Comparison of ENCODE assay signal across 16 cellular contexts in genomic region chr15:65344214-65344908, GRCh38. TPM values are rescaled to one million over a fixed set of nuclear protein-coding genes. Genes with fewer than 3 reads are reported as not detected.
DNase-seq lines count a peak whose midpoint lies in the region; ATAC-seq and TF ChIP-seq lines count a peak whose summit lies in the region.
"Had no signal": no experiment of that assay in that cellular context is flagged by ENCODE, and none has a peak within 500 bp of the region (broad histone marks: within the 10 kb centered on the region; RNA-seq: fewer than 3 reads in every experiment).

No MANE protein-coding gene starts in this region.

- POLR2A ChIA-PET in SK-N-SH (lab: Yijun Ruan, JAX) = no interaction called here

- H3K36me3 ChIP-seq in SK-N-SH (replicated peaks in 1 of 2; ENCODE audit: control insufficient read depth in 1 of 2, insufficient read depth in 2 of 2, low read length in 1 of 2) (no peaks in the 10 kb centered on the region), neural progenitor cell (no peaks in the 10 kb centered on the region), HAP-1 (replicated peaks) (no peaks in the 10 kb centered on the region)
- H3K36me3 ChIP-seq: BLaER1 had no signal

- H2AFZ ChIP-seq in SK-N-SH (ENCODE audit: low read depth) (no peak overlapping the region), neural progenitor cell (replicated peaks) (no peak overlapping the region)

- H3K4me3 ChIP-seq in SK-N-SH (ENCODE audit: low read depth in 2 of 2, low read length in 1 of 2) = no peak overlapping the region
- no peak overlapping the region for H3K4me3 ChIP-seq in neural progenitor cell
- no peak overlapping the region for H3K4me3 ChIP-seq in HAP-1
- H3K4me3 ChIP-seq: BLaER1 had no signal

- peak; percentile 23 for DNase-seq in SK-N-SH
- peak; percentile 29 for DNase-seq in iPS-NIHi11 (ENCODE audit: low spot score)
- no peak for DNase-seq in neural progenitor cell (ENCODE audit: low spot score)
- no peak for DNase-seq in HAP-1 (ENCODE audit: low spot score in 2 of 2)
- DNase-seq in mucosa of gallbladder (ENCODE audit: low spot score) = no peak
- no peak for DNase-seq in stimulated activated CD4-positive, alpha-beta T cell treated with anti-CD3 and anti-CD28 coated beads, Interleukin-12 subunit alpha, Interleukin-12 subunit beta, amount 100 ng/mL, for 4 hours
- no peak for DNase-seq in kidney glomerular epithelial cell (lab: John Stamatoyannopoulos, UW)
- DNase-seq: DMS 273 treated with DMSO at 0.1 percent for 48 hours, NCI-H1417, NCI-H2029, NCI-H510A had no signal

- TF ChIP-seq CTCF in SK-N-SH (IDR thresholded peaks at IDR 0.05) (no peak), neural progenitor cell (IDR thresholded peaks at IDR 0.05) (no peak)

- no peak overlapping the region for H3K4me3 Mint-ChIP-seq in neural progenitor cell

- peaks cover 59% of the 10 kb centered on the region for H3K4me1 Mint-ChIP-seq in neural progenitor cell

- WGBS in SK-N-SH (ENCODE audit: low lambda C conversion rate) = 73% methylated on average over 7 of the region's 8 CpGs

- H3K27me3 Mint-ChIP-seq in neural progenitor cell (ENCODE audit: insufficient read depth, low read depth) = peaks cover 7% of the 10 kb centered on the region

- H3K27ac Mint-ChIP-seq in neural progenitor cell = peak overlapping the region; percentile 47

- TF ChIP-seq RAD21 in SK-N-SH (IDR thresholded peaks at IDR 0.05; ENCODE audit: low read length) = no peak

- in situ Hi-C loops in HAP-1 (cut with MboI; ENCODE audit: low sequenced_read_pairs) = no loop called here

- H3K9me3 Mint-ChIP-seq in neural progenitor cell = no peaks in the 10 kb centered on the region

- TF ChIP-seq EP300 in SK-N-SH (IDR thresholded peaks at IDR 0.05; ENCODE audit: borderline replicate concordance in 1 of 2, low read depth in 1 of 2, low read length in 1 of 2) = no peak

- H3K9me3 ChIP-seq in SK-N-SH = no peaks in the 10 kb centered on the region
- H3K9me3 ChIP-seq in neural progenitor cell (ENCODE audit: low read depth) = no peaks in the 10 kb centered on the region
- no peaks in the 10 kb centered on the region for H3K9me3 ChIP-seq in HAP-1
- H3K9me3 ChIP-seq: BLaER1 had no signal

- no peaks in the 10 kb centered on the region for H3K79me2 ChIP-seq in SK-N-SH (ENCODE audit: insufficient read depth)
- no peaks in the 10 kb centered on the region for H3K79me2 ChIP-seq in neural progenitor cell (ENCODE audit: low read depth)

- H3K27ac ChIP-seq in SK-N-SH (ENCODE audit: low read depth in 2 of 2, low read length in 1 of 2) (no peak overlapping the region), neural progenitor cell (no peak overlapping the region)
- H3K27ac ChIP-seq: 22Rv1, BLaER1 had no signal

- H3K36me3 Mint-ChIP-seq in neural progenitor cell = peaks cover 25% of the 10 kb centered on the region

- H3K4me1 ChIP-seq in SK-N-SH (ENCODE audit: control insufficient read depth in 1 of 2, insufficient read depth in 2 of 2, low read depth in 1 of 2, low read length in 1 of 2) = peaks cover 0 to 19% of the 10 kb centered on the region in 2 experiments; a peak in 1 of 4 replicates
- peaks cover 16% of the 10 kb centered on the region for H3K4me1 ChIP-seq in neural progenitor cell
- H3K4me1 ChIP-seq in HAP-1 = peaks cover 15% of the 10 kb centered on the region

- H3K9ac ChIP-seq in SK-N-SH = no peak overlapping the region
- H3K9ac ChIP-seq in neural progenitor cell = no peak overlapping the region
- H3K9ac ChIP-seq: BLaER1 had no signal

- H4K20me1 ChIP-seq in SK-N-SH (ENCODE audit: insufficient read depth) (no peaks in the 10 kb centered on the region), neural progenitor cell (ENCODE audit: low read depth) (peaks cover 3% of the 10 kb centered on the region)
- H4K20me1 ChIP-seq: BLaER1 had no signal

- no peak for ATAC-seq in SK-N-SH treated with all-trans-retinoic acid at 6 μM for 48 hours

- H3K4me2 ChIP-seq in SK-N-SH = no peak overlapping the region
- H3K4me2 ChIP-seq in neural progenitor cell = no peak overlapping the region
- H3K4me2 ChIP-seq: BLaER1 had no signal

- no peaks in the 10 kb centered on the region for H3K27me3 ChIP-seq in SK-N-SH (ENCODE audit: insufficient read depth)
- H3K27me3 ChIP-seq in neural progenitor cell = no peaks in the 10 kb centered on the region
- H3K27me3 ChIP-seq in HAP-1 (ENCODE audit: low read depth) = no peaks in the 10 kb centered on the region
- H3K27me3 ChIP-seq: BLaER1 had no signal

- H3F3A ChIP-seq in SK-N-SH (replicated peaks; ENCODE audit: insufficient read depth) = no peaks in the 10 kb centered on the region
- peaks cover 2% of the 10 kb centered on the region for H3F3A ChIP-seq in neural progenitor cell (ENCODE audit: low read depth)

- no peaks in the 10 kb centered on the region for H3K9me2 ChIP-seq in SK-N-SH

- CTCF ChIA-PET in SK-N-SH (lab: Yijun Ruan, JAX) = interaction anchor here (1.0 to 1.3 kb wide), 3 partner anchors 11 to 34 kb away, joined by 3 to 4 read pairs (median 3); no protein-coding TSS in a partner anchor

TF ChIP-seq in SK-N-SH, 30 proteins besides CTCF, POLR2A, EP300 and RAD21 (continues in another document):
- no peak for TF ChIP-seq SIN3A (IDR thresholded peaks at IDR 0.05; ENCODE audit: borderline replicate concordance, low read depth, low read length)
- TF ChIP-seq USF2 (IDR thresholded peaks at IDR 0.05; ENCODE audit: borderline replicate concordance, low read depth, low read length) = no peak
- no peak for TF ChIP-seq YY1 (IDR thresholded peaks at IDR 0.05; ENCODE audit: low read depth)
- TF ChIP-seq GATA2 (CRISPR knock-in tag; IDR thresholded peaks at IDR 0.05) = no peak
- TF ChIP-seq ELF1 (IDR thresholded peaks at IDR 0.05) = no peak
- no peak for TF ChIP-seq TAF1 (IDR thresholded peaks at IDR 0.05; ENCODE audit: borderline replicate concordance, low read depth, low read length)
- TF ChIP-seq, protein P1, sequence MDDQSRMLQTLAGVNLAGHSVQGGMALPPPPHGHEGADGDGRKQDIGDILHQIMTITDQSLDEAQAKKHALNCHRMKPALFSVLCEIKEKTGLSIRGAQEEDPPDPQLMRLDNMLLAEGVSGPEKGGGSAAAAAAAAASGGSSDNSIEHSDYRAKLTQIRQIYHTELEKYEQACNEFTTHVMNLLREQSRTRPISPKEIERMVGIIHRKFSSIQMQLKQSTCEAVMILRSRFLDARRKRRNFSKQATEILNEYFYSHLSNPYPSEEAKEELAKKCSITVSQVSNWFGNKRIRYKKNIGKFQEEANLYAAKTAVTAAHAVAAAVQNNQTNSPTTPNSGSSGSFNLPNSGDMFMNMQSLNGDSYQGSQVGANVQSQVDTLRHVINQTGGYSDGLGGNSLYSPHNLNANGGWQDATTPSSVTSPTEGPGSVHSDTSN (IDR thresholded peaks at IDR 0.05) = no peak

TF ChIP-seq in SK-N-SH treated with all-trans-retinoic acid at 6 μM for 48 hours, 23 proteins besides CTCF, POLR2A, EP300 and RAD21 (continues in another document):
- TF ChIP-seq, protein P2, sequence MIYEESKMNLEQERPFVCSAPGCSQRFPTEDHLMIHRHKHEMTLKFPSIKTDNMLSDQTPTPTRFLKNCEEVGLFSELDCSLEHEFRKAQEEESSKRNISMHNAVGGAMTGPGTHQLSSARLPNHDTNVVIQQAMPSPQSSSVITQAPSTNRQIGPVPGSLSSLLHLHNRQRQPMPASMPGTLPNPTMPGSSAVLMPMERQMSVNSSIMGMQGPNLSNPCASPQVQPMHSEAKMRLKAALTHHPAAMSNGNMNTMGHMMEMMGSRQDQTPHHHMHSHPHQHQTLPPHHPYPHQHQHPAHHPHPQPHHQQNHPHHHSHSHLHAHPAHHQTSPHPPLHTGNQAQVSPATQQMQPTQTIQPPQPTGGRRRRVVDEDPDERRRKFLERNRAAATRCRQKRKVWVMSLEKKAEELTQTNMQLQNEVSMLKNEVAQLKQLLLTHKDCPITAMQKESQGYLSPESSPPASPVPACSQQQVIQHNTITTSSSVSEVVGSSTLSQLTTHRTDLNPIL (CRISPR knock-in tag; IDR thresholded peaks at IDR 0.05; ENCODE audit: low read depth) = no peak
- TF ChIP-seq GLIS3 (CRISPR knock-in tag; IDR thresholded peaks at IDR 0.05) (no peak), ESRRG (CRISPR knock-in tag; IDR thresholded peaks at IDR 0.05) (no peak), RARB (CRISPR knock-in tag; IDR thresholded peaks at IDR 0.05) (no peak), PPARA (CRISPR knock-in tag; IDR thresholded peaks at IDR 0.05; ENCODE audit: borderline replicate concordance) (no peak), BACH2 (CRISPR knock-in tag; IDR thresholded peaks at IDR 0.05; ENCODE audit: borderline replicate concordance) (no peak)
- TF ChIP-seq, protein P3, sequence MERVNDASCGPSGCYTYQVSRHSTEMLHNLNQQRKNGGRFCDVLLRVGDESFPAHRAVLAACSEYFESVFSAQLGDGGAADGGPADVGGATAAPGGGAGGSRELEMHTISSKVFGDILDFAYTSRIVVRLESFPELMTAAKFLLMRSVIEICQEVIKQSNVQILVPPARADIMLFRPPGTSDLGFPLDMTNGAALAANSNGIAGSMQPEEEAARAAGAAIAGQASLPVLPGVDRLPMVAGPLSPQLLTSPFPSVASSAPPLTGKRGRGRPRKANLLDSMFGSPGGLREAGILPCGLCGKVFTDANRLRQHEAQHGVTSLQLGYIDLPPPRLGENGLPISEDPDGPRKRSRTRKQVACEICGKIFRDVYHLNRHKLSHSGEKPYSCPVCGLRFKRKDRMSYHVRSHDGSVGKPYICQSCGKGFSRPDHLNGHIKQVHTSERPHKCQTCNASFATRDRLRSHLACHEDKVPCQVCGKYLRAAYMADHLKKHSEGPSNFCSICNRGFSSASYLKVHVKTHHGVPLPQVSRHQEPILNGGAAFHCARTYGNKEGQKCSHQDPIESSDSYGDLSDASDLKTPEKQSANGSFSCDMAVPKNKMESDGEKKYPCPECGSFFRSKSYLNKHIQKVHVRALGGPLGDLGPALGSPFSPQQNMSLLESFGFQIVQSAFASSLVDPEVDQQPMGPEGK (CRISPR knock-in tag; IDR thresholded peaks at IDR 0.05; ENCODE audit: borderline replicate concordance) = no peak

RNA-seq across cellular contexts. Expression of gene IGDCC3, which starts 33.4 kb away (rescaled TPM):
- 0.37 and 0.43 TPM in 2 replicates for polyA plus RNA-seq in SK-N-SH (2012; rRNA removed)
- 0.22 and 0.23 TPM in 2 replicates for polyA plus RNA-seq in SK-N-SH (2012; cell fraction: cytosol; rRNA removed)
- 1.2 TPM in 2 replicates for polyA plus RNA-seq in SK-N-SH (2012; cell fraction: nucleus; rRNA removed)
- total RNA-seq in neural progenitor cell (ENCODE audit: low replicate concordance) (15.8 and 29.4 TPM in 2 replicates), mucosa of gallbladder (0.69 TPM)
- total RNA-seq: Daoy, LHCN-M2 had no signal

RNA-seq across cellular contexts. Expression of gene RNU5B-1, which starts 39.9 kb away (rescaled TPM):
- polyA plus RNA-seq in SK-N-SH (2012; rRNA removed) = not detected in 2 replicates
- polyA plus RNA-seq in SK-N-SH (2012; cell fraction: cytosol; rRNA removed) = not detected in 2 replicates
- polyA plus RNA-seq in SK-N-SH (2012; cell fraction: nucleus; rRNA removed) = not detected in 2 replicates
- total RNA-seq in neural progenitor cell (ENCODE audit: low replicate concordance) (not detected in 2 replicates), mucosa of gallbladder (18.4 TPM)
- total RNA-seq: Daoy, LHCN-M2 had no signal

RNA-seq across cellular contexts. Expression of gene RNU5A-1, which starts 48.5 kb away (rescaled TPM):
- polyA plus RNA-seq in SK-N-SH (2012; rRNA removed) = not detected in 2 replicates
- not detected in 2 replicates for polyA plus RNA-seq in SK-N-SH (2012; cell fraction: cytosol; rRNA removed)
- not detected in 2 replicates for polyA plus RNA-seq in SK-N-SH (2012; cell fraction: nucleus; rRNA removed)
- not detected in 2 replicates for total RNA-seq in neural progenitor cell (ENCODE audit: low replicate concordance)
- not detected for total RNA-seq in mucosa of gallbladder
- total RNA-seq: Daoy, LHCN-M2 had no signal

RNA-seq across cellular contexts. Expression of gene PARP16, which starts 57.7 kb away (rescaled TPM):
- polyA plus RNA-seq in SK-N-SH (2012; rRNA removed) = 6.3 and 6.5 TPM in 2 replicates
- 6.0 and 7.8 TPM in 2 replicates for polyA plus RNA-seq in SK-N-SH (2012; cell fraction: cytosol; rRNA removed)
- polyA plus RNA-seq in SK-N-SH (2012; cell fraction: nucleus; rRNA removed) = 6.0 and 8.5 TPM in 2 replicates
- total RNA-seq in neural progenitor cell (ENCODE audit: low replicate concordance) = 5.7 and 9.4 TPM in 2 replicates
- total RNA-seq in mucosa of gallbladder = 12.4 TPM

Comparison
In these comparisons a context has a peak if more than half of its experiments do, and no peak if none do; other contexts are left out.
1. DNase-seq: peak in SK-N-SH (single experiment) and iPS-NIHi11 (single experiment); none in neural progenitor cell (single experiment), HAP-1 (0 of 2), mucosa of gallbladder (single experiment), stimulated activated CD4-positive, alpha-beta T cell treated with anti-CD3 and anti-CD28 coated beads, Interleukin-12 subunit alpha, Interleukin-12 subunit beta, amount 100 ng/mL, for 4 hours (single experiment) and kidney glomerular epithelial cell (single experiment).
2. RNA of gene RNU5B-1, which starts 39.9 kb away (total RNA-seq): 18.4 TPM in mucosa of gallbladder (single experiment); not detected in neural progenitor cell; every median in the first group is over 10 times any median in the second.